In genomic region chr9:112380102-112380581, GRCh38 we compare ENCODE assay signal across 8 cellular contexts. TPM values are rescaled to one million over a fixed set of nuclear protein-coding genes. Genes with fewer than 3 reads are reported as not detected.
A peak's percentile ranks its signal among the peaks of the same experiment; 100 is the strongest.
DNase-seq lines count a peak whose midpoint lies in the region; ATAC-seq and TF ChIP-seq lines count a peak whose summit lies in the region.

HSDL2 (plus strand) TSS chr9:112380108; CDS start chr9:112380164, 56 bp downstream.

- H3K36me3 ChIP-seq in DOHH2 (ENCODE audit: control insufficient read depth, low read length) (peaks cover 3% of the 10 kb centered on the region; the same call in 1 of the 2 replicates), HUES6 (ENCODE audit: control insufficient read depth, insufficient read depth, low read length) (no peaks in the 10 kb centered on the region)

- peak within 1 kb of the TSS; percentile 97 for H3K4me2 ChIP-seq in DOHH2 (ENCODE audit: low read length)

- peaks cover 1% of the 10 kb centered on the region for H3K9me3 Mint-ChIP-seq in activated CD8-positive, alpha-beta T cell treated with anti-CD3 and anti-CD28 coated beads for 36 hours

- DNase-seq in activated CD8-positive, alpha-beta T cell treated with anti-CD3 and anti-CD28 coated beads for 36 hours = peak; percentile 56
- DNase-seq in foreskin keratinocyte = peak in 1 of 2 donors; percentile 26
- DNase-seq in occipital lobe (lab: John Stamatoyannopoulos, UW) = no peak
- DNase-seq in AG08396 (ENCODE audit: low spot score) = no peak
- no peak for DNase-seq in iPS-NIHi11 (ENCODE audit: low spot score)

- CTCF ChIA-PET in activated CD8-positive, alpha-beta T cell treated with anti-CD3 and anti-CD28 coated beads for 36 hours (lab: Charles Lee) = interaction anchor here (0.9 to 6.2 kb wide), 7 partner anchors 13 to 732 kb away, joined by 3 to 55 read pairs (median 4); partner anchors contain the start of gene INIP

- TF ChIP-seq CTCF in DOHH2 (IDR thresholded peaks at IDR 0.05; ENCODE audit: low read depth, low read length, poor library complexity, severe bottlenecking) = no peak
- TF ChIP-seq CTCF in activated CD8-positive, alpha-beta T cell treated with anti-CD3 and anti-CD28 coated beads for 36 hours (IDR thresholded peaks at IDR 0.05) = no peak
- no peak for TF ChIP-seq CTCF in foreskin keratinocyte (conservative IDR thresholded peaks at IDR 0.05)

- H3K27ac ChIP-seq in DOHH2 (ENCODE audit: low read depth, low read length) (peak within 1 kb of the TSS; percentile 55), HUES6 (ENCODE audit: low read depth, low read length) (peak within 1 kb of the TSS; percentile 54), foreskin keratinocyte (peak within 1 kb of the TSS; percentile 74)

- peak within 1 kb of the TSS; percentile 98 for H3K27ac Mint-ChIP-seq in activated CD8-positive, alpha-beta T cell treated with anti-CD3 and anti-CD28 coated beads for 36 hours

- H3K4me3 ChIP-seq in DOHH2 (ENCODE audit: low read length) (peak within 1 kb of the TSS; percentile 81), HUES6 (ENCODE audit: low read depth, low read length) (peak within 1 kb of the TSS; percentile 84)

- H3K79me2 ChIP-seq in DOHH2 (ENCODE audit: control insufficient read depth, low read length) = peaks cover 38% of the 10 kb centered on the region

- no peaks in the 10 kb centered on the region for H3K9me2 ChIP-seq in DOHH2 (replicated peaks; ENCODE audit: control insufficient read depth, low read length)

- H3K36me3 Mint-ChIP-seq in activated CD8-positive, alpha-beta T cell treated with anti-CD3 and anti-CD28 coated beads for 36 hours (ENCODE audit: low read depth) = no peaks in the 10 kb centered on the region

- H3K4me3 Mint-ChIP-seq in activated CD8-positive, alpha-beta T cell treated with anti-CD3 and anti-CD28 coated beads for 36 hours = peak within 1 kb of the TSS; percentile 87

- intact Hi-C loops in activated CD8-positive, alpha-beta T cell treated with anti-CD3 and anti-CD28 coated beads for 36 hours (cut with micrococcal nuclease) = no loop called here

- peaks cover 14% of the 10 kb centered on the region for H3F3A ChIP-seq in DOHH2 (ENCODE audit: control insufficient read depth, insufficient read depth)

- POLR2A ChIA-PET in activated CD8-positive, alpha-beta T cell treated with anti-CD3 and anti-CD28 coated beads for 36 hours (lab: Charles Lee) = interaction anchor here (0.6 to 2.7 kb wide), 14 partner anchors 14 to 718 kb away, joined by 3 to 13 read pairs (median 4); partner anchors contain the start of genes KIAA1958, PTBP3 and UGCG

- H3K4me1 ChIP-seq in DOHH2 (ENCODE audit: control insufficient read depth, low read length) = peaks cover 64% of the 10 kb centered on the region
- H3K4me1 ChIP-seq in HUES6 (ENCODE audit: control insufficient read depth, insufficient read depth, low read length) = peaks cover 18% of the 10 kb centered on the region
- peaks cover 8% of the 10 kb centered on the region for H3K4me1 ChIP-seq in foreskin keratinocyte

- H3K27me3 Mint-ChIP-seq in activated CD8-positive, alpha-beta T cell treated with anti-CD3 and anti-CD28 coated beads for 36 hours = no peaks in the 10 kb centered on the region

- ATAC-seq in GM21390 (IDR thresholded peaks at IDR 0.05; ENCODE audit: unreplicated experiment) (peak; percentile 18), foreskin keratinocyte (peak; percentile 35)
- peak; percentile 7 for ATAC-seq in activated CD8-positive, alpha-beta T cell treated with anti-CD3 and anti-CD28 coated beads for 36 hours

- H4K20me1 ChIP-seq in DOHH2 (ENCODE audit: control insufficient read depth, insufficient read depth, low read depth, low read length) = no peaks in the 10 kb centered on the region

- H3K27me3 ChIP-seq in DOHH2 (ENCODE audit: control insufficient read depth, low read length) = no peaks in the 10 kb centered on the region
- H3K27me3 ChIP-seq in HUES6 (ENCODE audit: control insufficient read depth, insufficient read depth, low read length) = no peaks in the 10 kb centered on the region
- no peaks in the 10 kb centered on the region for H3K27me3 ChIP-seq in foreskin keratinocyte

- H3K9me3 ChIP-seq in DOHH2 (ENCODE audit: control insufficient read depth, insufficient read depth, low read length) = no peaks in the 10 kb centered on the region
- peaks cover 3% of the 10 kb centered on the region; the same call in 1 of the 2 replicates for H3K9me3 ChIP-seq in HUES6 (ENCODE audit: control insufficient read depth, insufficient read depth, low read depth, low read length)

- peak within 1 kb of the TSS; percentile 96 for H3K9ac ChIP-seq in HUES6 (ENCODE audit: low read length)

- peaks cover 35% of the 10 kb centered on the region for H3K4me1 Mint-ChIP-seq in activated CD8-positive, alpha-beta T cell treated with anti-CD3 and anti-CD28 coated beads for 36 hours (ENCODE audit: low read depth)

RNA-seq across cellular contexts. Expression of gene HSDL2, which starts in this region (rescaled TPM):
- 10 to 100 TPM; 24.5 to 25.3 TPM for total RNA-seq in activated CD8-positive, alpha-beta T cell treated with anti-CD3 and anti-CD28 coated beads for 36 hours
- total RNA-seq in foreskin keratinocyte = 23.1 and 25.5 TPM in 2 replicates
- 11.5 and 13.1 TPM in 2 replicates for polyA plus RNA-seq in foreskin keratinocyte
- 21.4 TPM for total RNA-seq in occipital lobe
